Comparison of ENCODE assay signal across 8 cellular contexts in the genomic region with DNA sequence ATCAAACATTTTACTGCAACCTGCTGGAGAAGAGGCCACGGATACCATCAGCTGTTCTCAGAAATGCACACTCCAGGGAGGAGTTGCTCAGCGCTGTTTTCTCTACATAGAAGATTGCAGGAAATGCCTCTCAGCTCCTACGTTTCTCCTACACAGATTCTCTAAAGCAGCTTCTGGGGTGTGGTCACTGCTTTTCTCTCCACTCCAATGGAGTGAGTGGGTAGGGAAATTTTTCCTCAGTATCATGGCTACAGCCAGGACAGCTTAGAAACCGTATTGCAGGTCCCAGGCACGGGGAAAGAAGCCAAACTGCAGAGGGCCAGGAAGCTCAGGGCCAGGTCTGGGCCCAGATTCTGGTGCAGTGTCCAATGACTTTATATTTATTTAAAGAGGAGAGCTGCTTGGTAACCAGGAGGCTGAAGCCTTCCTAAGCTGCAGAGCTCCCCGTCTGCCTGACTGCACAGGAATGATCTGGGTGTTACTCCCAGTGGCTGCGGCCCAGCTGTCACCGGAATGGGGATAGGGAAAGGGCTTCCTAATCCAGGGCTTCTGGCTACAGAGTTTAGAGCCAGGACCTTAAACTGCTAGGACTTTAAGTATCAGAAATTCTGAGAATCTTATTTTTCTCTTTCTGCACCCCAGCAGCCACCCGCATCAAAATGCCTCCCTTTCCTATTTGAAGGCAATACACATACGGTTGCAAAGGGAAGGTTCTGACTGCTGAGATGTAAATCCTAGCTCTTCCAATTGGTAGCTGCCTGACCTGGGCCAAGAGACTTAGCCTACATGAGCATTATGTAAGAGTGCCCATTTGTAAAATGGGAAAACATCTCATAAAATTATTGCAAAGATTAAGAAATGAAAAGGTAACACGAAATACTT. TPM values are rescaled to one million over a fixed set of nuclear protein-coding genes. Genes with fewer than 3 reads are reported as not detected.
DNase-seq lines count a peak whose midpoint lies in the region; ATAC-seq and TF ChIP-seq lines count a peak whose summit lies in the region.

No MANE protein-coding gene starts in this region.

- peaks cover 9% of the 10 kb centered on the region for H3K36me3 Mint-ChIP-seq in T-helper 1 cell treated with Interleukin-12 subunit alpha and Interleukin-12 subunit beta and Interleukin-4 antibody, amounts not matched to agents 30 μg/mL and 1 μg/mL, for 36 hours (ENCODE audit: low read depth)
- H3K36me3 Mint-ChIP-seq in WTC11 (no peaks in the 10 kb centered on the region), neural crest cell (ENCODE audit: low read depth) (no peaks in the 10 kb centered on the region)

- POLR2A ChIA-PET in WTC11 (lab: Charles Lee), result interaction anchor here (0.5 to 1.5 kb wide), 5 partner anchors 10 to 173 kb away, joined by 3 to 4 read pairs (median 3); a partner anchor contains a TSS

- ATAC-seq in WTC11 (no peak), HG02840 (IDR thresholded peaks at IDR 0.05; ENCODE audit: low FRiP score, unreplicated experiment) (no peak), GM18498 (IDR thresholded peaks at IDR 0.05; ENCODE audit: unreplicated experiment) (no peak), HG02623 (IDR thresholded peaks at IDR 0.05; ENCODE audit: unreplicated experiment) (no peak)

- peaks cover 28% of the 10 kb centered on the region for H3K4me1 Mint-ChIP-seq in T-helper 1 cell treated with Interleukin-12 subunit alpha and Interleukin-12 subunit beta and Interleukin-4 antibody, amounts not matched to agents 30 μg/mL and 1 μg/mL, for 36 hours (ENCODE audit: low read depth)
- H3K4me1 Mint-ChIP-seq in WTC11 (peaks cover 19% of the 10 kb centered on the region), neural crest cell (peaks cover 17% of the 10 kb centered on the region)

- H3K4me3 Mint-ChIP-seq in T-helper 1 cell treated with Interleukin-12 subunit alpha and Interleukin-12 subunit beta and Interleukin-4 antibody, amounts not matched to agents 30 μg/mL and 1 μg/mL, for 36 hours, result peak overlapping the region; percentile 93
- H3K4me3 Mint-ChIP-seq in WTC11 (peak overlapping the region; percentile 92), neural crest cell (peak overlapping the region; percentile 95)

- no peaks in the 10 kb centered on the region for H3K9me3 Mint-ChIP-seq in T-helper 1 cell treated with Interleukin-12 subunit alpha and Interleukin-12 subunit beta and Interleukin-4 antibody, amounts not matched to agents 30 μg/mL and 1 μg/mL, for 36 hours
- no peaks in the 10 kb centered on the region for H3K9me3 Mint-ChIP-seq in WTC11
- no peaks in the 10 kb centered on the region for H3K9me3 Mint-ChIP-seq in neural crest cell

- peak overlapping the region; percentile 64 to 65 for H3K4me3 ChIP-seq in foreskin fibroblast (ENCODE audit: low read depth in 1 of 2, low read length in 2 of 2)

- peak overlapping the region; percentile 98 for H3K27ac Mint-ChIP-seq in T-helper 1 cell treated with Interleukin-12 subunit alpha and Interleukin-12 subunit beta and Interleukin-4 antibody, amounts not matched to agents 30 μg/mL and 1 μg/mL, for 36 hours
- H3K27ac Mint-ChIP-seq in WTC11, result peak overlapping the region; percentile 99
- no peak overlapping the region for H3K27ac Mint-ChIP-seq in neural crest cell (ENCODE audit: unreplicated experiment)

- DNase-seq in T-helper 1 cell (no peak), WTC11 (ENCODE audit: low spot score) (peak; percentile 25), foreskin fibroblast (peak in 1 of 2 donors; percentile 23), neural crest cell (ENCODE audit: low read depth, low spot score) (no peak)

- TF ChIP-seq CTCF in WTC11 (IDR thresholded peaks at IDR 0.05), result no peak
- TF ChIP-seq CTCF in foreskin fibroblast (IDR thresholded peaks at IDR 0.05; ENCODE audit: low read depth, low read length), result no peak
- no peak for TF ChIP-seq CTCF in neural crest cell (conservative IDR thresholded peaks at IDR 0.05)

- CTCF ChIA-PET in WTC11 (lab: Charles Lee), result interaction anchor here (0.5 to 4.0 kb wide), 8 partner anchors 24 to 256 kb away, joined by 3 to 26 read pairs (median 3); a partner anchor contains a TSS

- no peaks in the 10 kb centered on the region for H3K27me3 Mint-ChIP-seq in T-helper 1 cell treated with Interleukin-12 subunit alpha and Interleukin-12 subunit beta and Interleukin-4 antibody, amounts not matched to agents 30 μg/mL and 1 μg/mL, for 36 hours (ENCODE audit: low read depth)
- H3K27me3 Mint-ChIP-seq in WTC11 (ENCODE audit: low read depth), result peaks cover 3% of the 10 kb centered on the region; the same call in 1 of the 2 replicates
- H3K27me3 Mint-ChIP-seq in neural crest cell (ENCODE audit: low read depth), result no peaks in the 10 kb centered on the region

TF ChIP-seq in WTC11, 78 proteins besides CTCF, POLR2A, EP300 and RAD21:
- TF ChIP-seq ZNF671 (CRISPR knock-in tag; IDR thresholded peaks at IDR 0.05) (no peak), MYBL2 (CRISPR knock-in tag; IDR thresholded peaks at IDR 0.05) (no peak), NR3C1 (CRISPR knock-in tag; conservative IDR thresholded peaks at IDR 0.05; ENCODE audit: low read depth) (no peak), CBFB (CRISPR knock-in tag; IDR thresholded peaks at IDR 0.05; ENCODE audit: low read depth) (no peak), JUN (CRISPR knock-in tag; IDR thresholded peaks at IDR 0.05) (no peak)
- TF ChIP-seq, protein P1, sequence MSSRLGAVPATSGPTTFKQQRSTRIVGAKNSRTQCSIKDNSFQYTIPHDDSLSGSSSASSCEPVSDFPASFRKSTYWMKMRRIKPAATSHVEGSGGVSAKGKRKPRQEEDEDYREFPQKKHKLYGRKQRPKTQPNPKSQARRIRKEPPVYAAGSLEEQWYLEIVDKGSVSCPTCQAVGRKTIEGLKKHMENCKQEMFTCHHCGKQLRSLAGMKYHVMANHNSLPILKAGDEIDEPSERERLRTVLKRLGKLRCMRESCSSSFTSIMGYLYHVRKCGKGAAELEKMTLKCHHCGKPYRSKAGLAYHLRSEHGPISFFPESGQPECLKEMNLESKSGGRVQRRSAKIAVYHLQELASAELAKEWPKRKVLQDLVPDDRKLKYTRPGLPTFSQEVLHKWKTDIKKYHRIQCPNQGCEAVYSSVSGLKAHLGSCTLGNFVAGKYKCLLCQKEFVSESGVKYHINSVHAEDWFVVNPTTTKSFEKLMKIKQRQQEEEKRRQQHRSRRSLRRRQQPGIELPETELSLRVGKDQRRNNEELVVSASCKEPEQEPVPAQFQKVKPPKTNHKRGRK (CRISPR knock-in tag; IDR thresholded peaks at IDR 0.05; ENCODE audit: borderline replicate concordance), result no peak
- TF ChIP-seq, protein P2, sequence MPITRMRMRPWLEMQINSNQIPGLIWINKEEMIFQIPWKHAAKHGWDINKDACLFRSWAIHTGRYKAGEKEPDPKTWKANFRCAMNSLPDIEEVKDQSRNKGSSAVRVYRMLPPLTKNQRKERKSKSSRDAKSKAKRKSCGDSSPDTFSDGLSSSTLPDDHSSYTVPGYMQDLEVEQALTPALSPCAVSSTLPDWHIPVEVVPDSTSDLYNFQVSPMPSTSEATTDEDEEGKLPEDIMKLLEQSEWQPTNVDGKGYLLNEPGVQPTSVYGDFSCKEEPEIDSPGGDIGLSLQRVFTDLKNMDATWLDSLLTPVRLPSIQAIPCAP (CRISPR knock-in tag; IDR thresholded peaks at IDR 0.05), result no peak

RNA-seq across cellular contexts. Expression of a gene that starts 1.4 kb away (rescaled TPM):
- total RNA-seq in WTC11 (2021), result 213 to 255 TPM (median 224 TPM) in 3 replicates
- total RNA-seq in neural crest cell, result 280 and 289 TPM in 2 replicates

RNA-seq across cellular contexts. Expression of a gene that starts 46.5 kb away (rescaled TPM):
- total RNA-seq in WTC11 (2021) (19.0 to 19.7 TPM (median 19.3 TPM) in 3 replicates), neural crest cell (25.8 and 28.0 TPM in 2 replicates)
